ENCODE assay signal across 15 cellular contexts in the genomic region with DNA sequence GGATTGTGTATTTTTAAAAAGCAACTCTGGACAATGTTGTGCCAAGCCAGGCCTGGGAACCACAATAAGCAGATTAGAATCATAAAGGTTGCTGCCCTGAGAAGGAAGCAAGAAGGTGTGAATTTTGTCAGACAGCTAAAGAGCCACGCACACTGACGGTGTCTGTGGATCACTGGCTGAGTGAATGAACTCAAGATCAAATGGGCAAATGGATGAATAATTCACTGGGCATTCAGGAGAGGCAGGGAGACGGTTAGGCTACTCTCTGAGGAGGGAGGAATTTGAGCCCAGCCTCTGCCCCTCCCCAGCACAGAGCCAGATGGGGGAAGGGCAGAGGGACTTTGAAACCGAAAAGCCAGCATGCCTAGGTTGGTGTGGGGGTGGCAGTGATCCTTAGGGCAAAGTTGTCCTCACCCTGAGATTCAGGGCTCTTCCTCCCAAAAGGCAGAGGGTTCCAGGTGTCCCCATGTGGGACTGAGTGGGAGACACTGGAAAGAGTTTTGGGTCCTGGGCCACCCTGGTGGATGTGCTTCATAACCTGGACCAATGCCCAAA. TPM values are rescaled to one million over a fixed set of nuclear protein-coding genes. Genes with fewer than 3 reads are reported as not detected.
A peak's percentile ranks its signal among the peaks of the same experiment; 100 is the strongest.
DNase-seq lines count a peak whose midpoint lies in the region; ATAC-seq, FAIRE-seq and TF ChIP-seq lines count a peak whose summit lies in the region.
"Had no signal": no experiment of that assay in that cellular context is flagged by ENCODE, and none has a peak within 500 bp of the region (broad histone marks: within the 10 kb centered on the region; RNA-seq: fewer than 3 reads in every experiment).

No MANE protein-coding gene starts in this region.

- no TSS peak for BruUV-seq in HCT116 (replicated peaks; lab: Mats Ljungman, UMichigan)

- H3K4me2 ChIP-seq in HCT116 (ENCODE audit: low read length) (peak overlapping the region; percentile 15), smooth muscle cell (peak overlapping the region; percentile 36)

- TF ChIP-seq POLR2A in HCT116 (IDR thresholded peaks at IDR 0.05; ENCODE audit: borderline replicate concordance, extremely low read depth, insufficient read depth, insufficient read length): no peak

- H3K27ac ChIP-seq in HCT116 (ENCODE audit: low read depth, low read length) (no peak overlapping the region), kidney (ENCODE audit: low read depth in 2 of 2, low read length in 2 of 2) (peak overlapping the region; percentile 49 to 74), smooth muscle cell (ENCODE audit: low read depth) (peak overlapping the region; percentile 50)
- H3K27ac ChIP-seq: lower lobe of right lung had no signal

- H3K36me3 Mint-ChIP-seq in mesothelial cell of epicardium: no peaks in the 10 kb centered on the region
- H3K36me3 Mint-ChIP-seq: WTC11 had no signal

- no peaks in the 10 kb centered on the region for H3F3A ChIP-seq in smooth muscle cell (ENCODE audit: low read depth)

- no peaks in the 10 kb centered on the region for H3K9me3 ChIP-seq in HCT116 (ENCODE audit: control insufficient read depth in 1 of 2, insufficient read depth in 1 of 2, low read depth in 1 of 2, low read length in 2 of 2)
- H3K9me3 ChIP-seq in kidney (ENCODE audit: control insufficient read depth in 1 of 2, low read length in 2 of 2): no peaks in the 10 kb centered on the region
- H3K9me3 ChIP-seq in smooth muscle cell (replicated peaks; ENCODE audit: low read depth): no peaks in the 10 kb centered on the region
- H3K9me3 ChIP-seq: lower lobe of right lung had no signal

- POLR2A ChIA-PET in HCT116 (lab: Charles Lee): no interaction called here

- H3K79me2 ChIP-seq in HCT116 (ENCODE audit: insufficient read depth, low read length) (no peaks in the 10 kb centered on the region), smooth muscle cell (ENCODE audit: low read depth) (no peaks in the 10 kb centered on the region)

- H3K27ac Mint-ChIP-seq in mesothelial cell of epicardium: no peak overlapping the region
- H3K27ac Mint-ChIP-seq: activated T-cell treated with anti-CD3 and anti-CD28 coated beads, Interleukin-2, amount 50 U/mL, for 72 hours; WTC11 had no signal

- no peaks in the 10 kb centered on the region for H3K36me3 ChIP-seq in HCT116 (ENCODE audit: control insufficient read depth in 1 of 2, insufficient read depth in 2 of 2, low read length in 2 of 2)
- H3K36me3 ChIP-seq in kidney (ENCODE audit: control insufficient read depth in 1 of 2, insufficient read depth in 2 of 2, low read length in 2 of 2): no peaks in the 10 kb centered on the region
- no peaks in the 10 kb centered on the region for H3K36me3 ChIP-seq in smooth muscle cell (ENCODE audit: low read depth)
- H3K36me3 ChIP-seq: lower lobe of right lung had no signal

- peaks cover 68% of the 10 kb centered on the region for H3K27me3 Mint-ChIP-seq in mesothelial cell of epicardium (ENCODE audit: low read depth)

- no peak for TF ChIP-seq RAD21 in HCT116 (IDR thresholded peaks at IDR 0.05; ENCODE audit: low read depth)

- H3K4me3 Mint-ChIP-seq in mesothelial cell of epicardium: no peak overlapping the region
- H3K4me3 Mint-ChIP-seq: activated T-cell treated with anti-CD3 and anti-CD28 coated beads, Interleukin-2, amount 50 U/mL, for 72 hours; WTC11 had no signal

- H3K4me3 ChIP-seq in HCT116 (replicated peaks in 1 of 2; ENCODE audit: low read depth in 1 of 2, low read length in 2 of 2) (no peak overlapping the region), kidney (ENCODE audit: low read length in 2 of 2) (peak overlapping the region in 1 of 2 donors; percentile 2), smooth muscle cell (no peak overlapping the region)
- H3K4me3 ChIP-seq: lower lobe of right lung had no signal

- no peak for DNase-seq in HCT116 (ENCODE audit: low read depth, low spot score)
- DNase-seq in SW480 (ENCODE audit: low spot score): peak; percentile 65
- DNase-seq in kidney: no peak
- DNase-seq in smooth muscle cell (lab: John Stamatoyannopoulos, UW; ENCODE audit: unreplicated experiment): no peak
- DNase-seq in NCI-H1930 (lab: John Stamatoyannopoulos, UW): no peak
- DNase-seq in activated T-cell treated with anti-CD3 and anti-CD28 coated beads, Interleukin-2, amount 50 U/mL, for 48 hours: no peak
- DNase-seq in mesothelial cell of epicardium (ENCODE audit: low spot score in 2 of 2, unreplicated experiment in 2 of 2): no peak
- DNase-seq: activated T-cell treated with anti-CD3 and anti-CD28 coated beads, Interleukin-2, amount 50 U/mL, for 72 hours; KBM-7; lower lobe of right lung; NCI-H2171 treated with DMSO at 0.1 percent for 48 hours had no signal

- no peak overlapping the region for H3K9ac ChIP-seq in HCT116 (ENCODE audit: low read length)
- H3K9ac ChIP-seq in kidney (ENCODE audit: low read length in 2 of 2): no peak overlapping the region
- H3K9ac ChIP-seq in smooth muscle cell (ENCODE audit: low read depth): no peak overlapping the region

- intact Hi-C loops in HCT116 (cut with micrococcal nuclease) (no loop called here), kidney (cut with DNase I) (no loop called here)

- FAIRE-seq in kidney (lab: Jason Lieb, UNC): no peak
- FAIRE-seq: frontal cortex had no signal

- RAD21 ChIA-PET in HCT116 (lab: Charles Lee; ENCODE audit: low non-redundant PET in 1 of 2, low total read pairs in 2 of 2, uncharacterized antibody in 2 of 2, unreplicated experiment in 2 of 2): no interaction called here

- no peak overlapping the region for H2AFZ ChIP-seq in HCT116 (ENCODE audit: low read depth, low read length, poor library complexity, severe bottlenecking)
- peak overlapping the region; percentile 26 for H2AFZ ChIP-seq in smooth muscle cell (ENCODE audit: low read depth)

- H3K27me3 ChIP-seq in HCT116 (ENCODE audit: insufficient read depth, low read length) (no peaks in the 10 kb centered on the region), smooth muscle cell (ENCODE audit: low read depth) (peaks cover 22% of the 10 kb centered on the region)

- CTCF ChIA-PET in HCT116 (lab: Charles Lee): interaction anchor here (0.5 to 1.4 kb wide), 2 partner anchors 10 to 218 kb away, joined by 3 read pairs; no protein-coding TSS in a partner anchor

- TF ChIP-seq CTCF in HCT116 (IDR thresholded peaks at IDR 0.05 in 2 of 3, conservative IDR thresholded peaks at IDR 0.05 in 1 of 3; ENCODE audit: borderline replicate concordance in 1 of 3, insufficient read depth in 1 of 3, low read depth in 2 of 3, low read length in 2 of 3): no peak
- no peak for TF ChIP-seq CTCF in kidney (IDR thresholded peaks at IDR 0.05; ENCODE audit: borderline replicate concordance, extremely low read depth, insufficient read depth)
- no peak for TF ChIP-seq CTCF in smooth muscle cell (IDR thresholded peaks at IDR 0.05; ENCODE audit: borderline replicate concordance, insufficient read depth, poor library complexity, severe bottlenecking)
- TF ChIP-seq CTCF in mesothelial cell of epicardium (IDR thresholded peaks at IDR 0.05; ENCODE audit: unreplicated experiment): no peak

- no peaks in the 10 kb centered on the region for H3K9me2 ChIP-seq in HCT116 (ENCODE audit: insufficient read depth)

- H3K4me1 ChIP-seq in HCT116 (ENCODE audit: control insufficient read depth in 1 of 2, insufficient read depth in 2 of 2, low read length in 2 of 2) (peaks cover 0 to 12% of the 10 kb centered on the region in 2 experiments; a peak in 2 of 4 replicates), kidney (ENCODE audit: control insufficient read depth in 1 of 2, insufficient read depth in 1 of 2, low read depth in 1 of 2, low read length in 2 of 2) (peaks cover 9 to 15% of the 10 kb centered on the region in 2 donors), smooth muscle cell (ENCODE audit: low read depth) (peaks cover 17% of the 10 kb centered on the region)

- no peaks in the 10 kb centered on the region for H4K20me1 ChIP-seq in HCT116 (ENCODE audit: insufficient read depth)
- H4K20me1 ChIP-seq in smooth muscle cell (ENCODE audit: low read depth): no peaks in the 10 kb centered on the region

- WGBS in smooth muscle cell (ENCODE audit: low lambda C conversion rate): 18% methylated on average over 4 of the region's 4 CpGs

- peak; percentile 39; the same call in 1 of the 2 replicates for ATAC-seq in HCT116
- ATAC-seq: lower lobe of right lung had no signal

- peaks cover 21% of the 10 kb centered on the region for H3K4me1 Mint-ChIP-seq in mesothelial cell of epicardium

- no peaks in the 10 kb centered on the region for H3K9me3 Mint-ChIP-seq in mesothelial cell of epicardium
- H3K9me3 Mint-ChIP-seq: activated T-cell treated with anti-CD3 and anti-CD28 coated beads, Interleukin-2, amount 50 U/mL, for 72 hours; WTC11 had no signal

TF ChIP-seq in HCT116, 20 proteins besides CTCF, POLR2A, EP300 and RAD21:
- TF ChIP-seq SIN3A (IDR thresholded peaks at IDR 0.05; ENCODE audit: low read depth) (no peak), SRF (IDR thresholded peaks at IDR 0.05; ENCODE audit: low read depth) (no peak)

RNA-seq across cellular contexts. Expression of gene SLC22A7, which starts 19.5 kb away (rescaled TPM):
- total RNA-seq in HCT116 (2021; ENCODE audit: unreplicated experiment) (not detected), kidney (2.0 TPM), smooth muscle cell (not detected in 2 replicates), mesothelial cell of epicardium (not detected in 3 replicates)
- polyA plus RNA-seq in HCT116 (2012): not detected in 2 replicates
- polyA plus RNA-seq in kidney (ENCODE audit: insufficient read depth, low read depth, low replicate concordance) (34.8 TPM), smooth muscle cell (not detected in 2 replicates)
- total RNA-seq: activated T-cell treated with anti-CD3 and anti-CD28 coated beads, Interleukin-2, amount 50 U/mL, for 72 hours; chondrocyte; lower lobe of right lung; urinary bladder; WTC11 had no signal

RNA-seq across cellular contexts. Expression of gene CRIP3, which starts 30.0 kb away (rescaled TPM):
- total RNA-seq in HCT116 (2021; ENCODE audit: unreplicated experiment) (not detected), kidney (5.6 TPM), smooth muscle cell (not detected in 2 replicates), mesothelial cell of epicardium (2.2 to 3.4 TPM (median 2.9 TPM) in 3 replicates)
- not detected in 2 replicates for polyA plus RNA-seq in HCT116 (2012)
- polyA plus RNA-seq in kidney (ENCODE audit: insufficient read depth, low read depth, low replicate concordance) (14.3 TPM), smooth muscle cell (0.44 TPM in 1 of 2 replicates, not detected in the other)

RNA-seq across cellular contexts. Expression of gene TTBK1, which starts 35.3 kb away (rescaled TPM):
- total RNA-seq in HCT116 (2021; ENCODE audit: unreplicated experiment) (not detected), kidney (0.31 TPM), smooth muscle cell (not detected in 2 replicates), mesothelial cell of epicardium (0.29 to 0.34 TPM (median 0.29 TPM) in 3 replicates)
- polyA plus RNA-seq in HCT116 (2012): not detected in 2 replicates
- polyA plus RNA-seq in kidney (ENCODE audit: insufficient read depth, low read depth, low replicate concordance) (0.26 TPM), smooth muscle cell (0.17 TPM in 1 of 2 replicates, not detected in the other)

RNA-seq across cellular contexts. Expression of gene DNPH1, which starts 49.3 kb away (rescaled TPM):
- 117 TPM for total RNA-seq in HCT116 (2021; ENCODE audit: unreplicated experiment)
- polyA plus RNA-seq in HCT116 (2012): 174 and 177 TPM in 2 replicates
- total RNA-seq in kidney: 74.3 TPM
- 373 TPM for polyA plus RNA-seq in kidney (ENCODE audit: insufficient read depth, low read depth, low replicate concordance)
- 18.4 and 33.8 TPM in 2 replicates for total RNA-seq in smooth muscle cell
- 82.1 and 82.4 TPM in 2 replicates for polyA plus RNA-seq in smooth muscle cell
- 49.0 to 52.3 TPM (median 49.4 TPM) in 3 replicates for total RNA-seq in mesothelial cell of epicardium
